In genomic region chr7:27606270-27607209, GRCh38 we compare ENCODE assay signal across 12 cellular contexts. TPM values are rescaled to one million over a fixed set of nuclear protein-coding genes. Genes with fewer than 3 reads are reported as not detected.
A peak's percentile ranks its signal among the peaks of the same experiment; 100 is the strongest.
DNase-seq lines count a peak whose midpoint lies in the region; ATAC-seq, FAIRE-seq and TF ChIP-seq lines count a peak whose summit lies in the region.
"Had no signal": no experiment of that assay in that cellular context is flagged by ENCODE, and none has a peak within 500 bp of the region (broad histone marks: within the 10 kb centered on the region; RNA-seq: fewer than 3 reads in every experiment).

No MANE protein-coding gene starts in this region.

- no peaks in the 10 kb centered on the region for H3K9me3 Mint-ChIP-seq in mesothelial cell of epicardium
- no peaks in the 10 kb centered on the region for H3K9me3 Mint-ChIP-seq in activated CD4-positive, alpha-beta memory T cell treated with anti-CD3 and anti-CD28 coated beads, Interleukin-2, amount 10 ng/mL, durations not matched to agents 7 days and 5 days
- H3K9me3 Mint-ChIP-seq: natural killer cell had no signal

- no peaks in the 10 kb centered on the region for H3K9me1 ChIP-seq in K562 (ENCODE audit: control insufficient read depth, insufficient read depth, low read length)

- no peaks in the 10 kb centered on the region for H4K20me1 ChIP-seq in K562 (replicated peaks; ENCODE audit: control insufficient read depth, insufficient read depth, low read length)

- in situ Hi-C loops in K562 (cut with MboI) = no loop called here

- CTCF ChIA-PET in K562 (lab: Yijun Ruan, JAX; ENCODE audit: low intra/inter-chr PET ratio) = no interaction called here
- CTCF ChIA-PET in activated CD4-positive, alpha-beta memory T cell treated with anti-CD3 and anti-CD28 coated beads, Interleukin-2, amount 10 ng/mL, durations not matched to agents 7 days and 5 days (lab: Charles Lee) = interaction anchor here (0.7 to 2.7 kb wide), 9 partner anchors 10 to 411 kb away, joined by 3 to 12 read pairs (median 3); no protein-coding TSS in a partner anchor

- TF ChIP-seq CTCF in NB4 (IDR thresholded peaks at IDR 0.05; ENCODE audit: low read depth, low read length) (no peak), K562 (IDR thresholded peaks at IDR 0.05 in 2 of 3, conservative IDR thresholded peaks at IDR 0.05 in 1 of 3; ENCODE audit: insufficient read depth in 2 of 3, low read depth in 1 of 3, low read length in 3 of 3) (no peak), mesothelial cell of epicardium (IDR thresholded peaks at IDR 0.05; ENCODE audit: unreplicated experiment) (no peak)

- no peaks in the 10 kb centered on the region for H3K27me3 ChIP-seq in K562 (ENCODE audit: control insufficient read depth in 2 of 2, insufficient read depth in 2 of 2, low read length in 2 of 2)
- H3K27me3 ChIP-seq: foreskin keratinocyte had no signal

- peak overlapping the region; percentile 66 for H3K27ac Mint-ChIP-seq in mesothelial cell of epicardium
- H3K27ac Mint-ChIP-seq in activated CD4-positive, alpha-beta memory T cell treated with anti-CD3 and anti-CD28 coated beads, Interleukin-2, amount 10 ng/mL, durations not matched to agents 7 days and 5 days = no peak overlapping the region
- H3K27ac Mint-ChIP-seq: natural killer cell had no signal

- ATAC-seq in K562 = no peak
- ATAC-seq in HG03175 (IDR thresholded peaks at IDR 0.05; ENCODE audit: unreplicated experiment) = no peak
- ATAC-seq in GM18870 (IDR thresholded peaks at IDR 0.05; ENCODE audit: unreplicated experiment) = no peak
- ATAC-seq: foreskin keratinocyte, natural killer cell had no signal

- no peak overlapping the region for H3K9ac ChIP-seq in K562 (ENCODE audit: insufficient read depth in 1 of 2, low read depth in 2 of 2, low read length in 2 of 2)

- intact Hi-C loops in K562 (cut with micrococcal nuclease) = no loop called here

- TF ChIP-seq POLR2A in NB4 (IDR thresholded peaks at IDR 0.05; ENCODE audit: extremely low read depth, insufficient read length) (no peak), K562 (conservative IDR thresholded peaks at IDR 0.05) (no peak)

- H3K4me3 Mint-ChIP-seq in mesothelial cell of epicardium = no peak overlapping the region
- no peak overlapping the region for H3K4me3 Mint-ChIP-seq in activated CD4-positive, alpha-beta memory T cell treated with anti-CD3 and anti-CD28 coated beads, Interleukin-2, amount 10 ng/mL, durations not matched to agents 7 days and 5 days
- H3K4me3 Mint-ChIP-seq: natural killer cell had no signal

- H2AFZ ChIP-seq in K562 (ENCODE audit: low read depth, low read length) = no peak overlapping the region

- H3K4me3 ChIP-seq in NB4 (ENCODE audit: low read depth, low read length) (no peak overlapping the region), K562 (no peak overlapping the region)

- no TSS peak for BruUV-seq in K562 (replicated peaks; lab: Mats Ljungman, UMichigan)

- no peaks in the 10 kb centered on the region for H3K9me3 ChIP-seq in K562 (replicated peaks; ENCODE audit: control insufficient read depth, insufficient read depth, low read depth, low read length)

- H3K36me3 Mint-ChIP-seq in mesothelial cell of epicardium = peaks cover 2% of the 10 kb centered on the region
- no peaks in the 10 kb centered on the region for H3K36me3 Mint-ChIP-seq in activated CD4-positive, alpha-beta memory T cell treated with anti-CD3 and anti-CD28 coated beads, Interleukin-2, amount 10 ng/mL, durations not matched to agents 7 days and 5 days (ENCODE audit: low read depth)
- H3K36me3 Mint-ChIP-seq: natural killer cell had no signal

- no peaks in the 10 kb centered on the region for H3K79me2 ChIP-seq in K562 (ENCODE audit: control insufficient read depth, insufficient read depth, low read length)

- H3K27ac ChIP-seq in K562 (ENCODE audit: extremely low read depth, low read depth, low read length) = no peak overlapping the region
- H3K27ac ChIP-seq: foreskin keratinocyte had no signal

- no peak overlapping the region for H3K4me2 ChIP-seq in K562 (ENCODE audit: insufficient read depth, low read length)

- H3K36me3 ChIP-seq in K562 (ENCODE audit: control insufficient read depth, insufficient read depth, low read length) = no peaks in the 10 kb centered on the region

- no peak for FAIRE-seq in K562 (lab: Jason Lieb, UNC)

- peaks cover 0 to 8% of the 10 kb centered on the region in 2 experiments; a peak in 3 of 5 replicates for H3K4me1 ChIP-seq in K562 (replicated peaks in 1 of 2; ENCODE audit: control insufficient read depth in 2 of 2, insufficient read depth in 2 of 2, low read length in 2 of 2)

- DNase-seq in DMS153 treated with DMSO at 0.1 percent for 48 hours (lab: John Stamatoyannopoulos, UW; ENCODE audit: unreplicated experiment) (peak; percentile 77), NB4 (ENCODE audit: low read depth) (peak; percentile 33), K562 (ENCODE audit: extremely low read depth in 1 of 4, low spot score in 3 of 4) (no peak), mesothelial cell of epicardium (ENCODE audit: low spot score in 2 of 2, unreplicated experiment in 2 of 2) (no peak), amniotic stem cell (lab: John Stamatoyannopoulos, UW) (no peak)
- DNase-seq in activated CD4-positive, alpha-beta memory T cell treated with anti-CD3 and anti-CD28 coated beads, Interleukin-2, amount 10 ng/mL, durations not matched to agents 7 days and 5 days = no peak
- DNase-seq: activated CD4-positive, CD25-positive, alpha-beta regulatory T cell; activated naive CD4-positive, alpha-beta T cell treated with Interleukin-2 at 50 U/mL for 16 hours; foreskin keratinocyte; natural killer cell had no signal

- peaks cover 31% of the 10 kb centered on the region for H3K4me1 Mint-ChIP-seq in mesothelial cell of epicardium
- H3K4me1 Mint-ChIP-seq in activated CD4-positive, alpha-beta memory T cell treated with anti-CD3 and anti-CD28 coated beads, Interleukin-2, amount 10 ng/mL, durations not matched to agents 7 days and 5 days = no peaks in the 10 kb centered on the region

- POLR2A ChIA-PET in K562 (lab: Yijun Ruan, JAX) = interaction anchor here (0.8 to 1.0 kb wide), 3 partner anchors 11 to 1193 kb away, joined by 3 to 4 read pairs (median 3); no protein-coding TSS in a partner anchor
- POLR2A ChIA-PET in activated CD4-positive, alpha-beta memory T cell treated with anti-CD3 and anti-CD28 coated beads, Interleukin-2, amount 10 ng/mL, durations not matched to agents 7 days and 5 days (lab: Charles Lee) = interaction anchor here (0.9 kb wide), 1 partner anchor 20 kb away, joined by 4 read pairs; no protein-coding TSS in a partner anchor

- TF ChIP-seq RAD21 in K562 (CRISPR knock-in tag; conservative IDR thresholded peaks at IDR 0.05 in 1 of 2, IDR thresholded peaks at IDR 0.05 in 1 of 2) = no peak

- TF ChIP-seq EP300 in K562 (IDR thresholded peaks at IDR 0.05; ENCODE audit: low read length) = no peak

- H3K27me3 Mint-ChIP-seq in mesothelial cell of epicardium (ENCODE audit: low read depth) = no peaks in the 10 kb centered on the region
- no peaks in the 10 kb centered on the region for H3K27me3 Mint-ChIP-seq in activated CD4-positive, alpha-beta memory T cell treated with anti-CD3 and anti-CD28 coated beads, Interleukin-2, amount 10 ng/mL, durations not matched to agents 7 days and 5 days

- 75% methylated on average over 4 of the region's 4 CpGs for WGBS in K562 (ENCODE audit: insufficient coverage, low coverage, missing lambda C conversion rate)

TF ChIP-seq in K562, 482 proteins besides CTCF, POLR2A, EP300 and RAD21 (continues in another document):
- TF ChIP-seq CBX1 (IDR thresholded peaks at IDR 0.05; ENCODE audit: low read depth) (no peak), POLR2H (tag; IDR thresholded peaks at IDR 0.05; ENCODE audit: low read depth) (no peak), MXD1 (CRISPR knock-in tag; IDR thresholded peaks at IDR 0.05; ENCODE audit: borderline replicate concordance, poor library complexity, severe bottlenecking) (no peak)
- TF ChIP-seq, protein P1, sequence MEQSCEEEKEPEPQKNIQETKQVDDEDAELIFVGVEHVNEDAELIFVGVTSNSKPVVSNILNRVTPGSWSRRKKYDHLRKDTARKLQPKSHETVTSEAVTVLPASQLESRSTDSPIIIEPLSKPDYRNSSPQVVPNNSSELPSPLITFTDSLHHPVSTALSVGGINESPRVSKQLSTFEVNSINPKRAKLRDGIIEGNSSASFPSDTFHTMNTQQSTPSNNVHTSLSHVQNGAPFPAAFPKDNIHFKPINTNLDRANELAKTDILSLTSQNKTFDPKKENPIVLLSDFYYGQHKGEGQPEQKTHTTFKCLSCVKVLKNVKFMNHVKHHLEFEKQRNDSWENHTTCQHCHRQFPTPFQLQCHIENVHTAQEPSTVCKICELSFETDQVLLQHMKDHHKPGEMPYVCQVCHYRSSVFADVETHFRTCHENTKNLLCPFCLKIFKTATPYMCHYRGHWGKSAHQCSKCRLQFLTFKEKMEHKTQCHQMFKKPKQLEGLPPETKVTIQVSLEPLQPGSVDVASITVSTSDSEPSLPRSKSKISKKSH (CRISPR knock-in tag; IDR thresholded peaks at IDR 0.05) = no peak

RNA-seq across cellular contexts. Expression of gene HIBADH, which starts 56.1 kb away (rescaled TPM):
- total RNA-seq in K562 (2011; cell fraction: chromatin; rRNA removed; ENCODE audit: low replicate concordance) = 13.1 and 31.6 TPM in 2 replicates
- 6.7 and 8.3 TPM in 2 replicates for total RNA-seq in K562 (2011; cell fraction: nucleolus; rRNA removed)
- total RNA-seq in K562 (2011; cell fraction: nucleoplasm; rRNA removed) = 16.2 and 18.0 TPM in 2 replicates
- 38.0 and 40.2 TPM in 2 replicates for total RNA-seq in K562 (2014; rRNA removed)
- 36.9 and 41.2 TPM in 2 replicates for total RNA-seq in K562 (2014; rRNA removed; fragmentation: Illumina TruSeq; extraction: Trizol)
- total RNA-seq in K562 (2015; rRNA removed; fragmentation: Illumina TruSeq; extraction: Trizol) = 35.4 and 36.0 TPM in 2 replicates
- total RNA-seq in K562 (2021) = 28.9 and 29.4 TPM in 2 replicates
- polyA plus RNA-seq in K562 (2011; rRNA removed) = 57.8 and 67.8 TPM in 2 replicates
- 26.6 and 49.6 TPM in 2 replicates for polyA plus RNA-seq in K562 (2011; cell fraction: cytosol; rRNA removed)
- polyA plus RNA-seq in K562 (2011; cell fraction: nucleus; rRNA removed) = 14.5 and 23.0 TPM in 2 replicates
- 29.4 and 32.4 TPM in 2 replicates for polyA plus RNA-seq in K562 (2012)
- 38.5 and 51.0 TPM in 2 replicates for polyA plus RNA-seq in K562 (2014; fragmentation: Illumina TruSeq; extraction: Trizol)
- polyA plus RNA-seq in K562 (2014; fragmentation: Nextera tagmentation; extraction: Ambion mirVana) = 10 to 100 TPM; 10.7 to 13.9 TPM
- 45.3 and 46.7 TPM in 2 replicates for polyA plus RNA-seq in K562 (2014; rRNA removed)
- 32.3 and 38.1 TPM in 2 replicates for polyA minus RNA-seq in K562 (2011; rRNA and poly(A)+ RNA removed)
- 14.6 and 14.9 TPM in 2 replicates for polyA minus RNA-seq in K562 (2011; cell fraction: cytosol; rRNA and poly(A)+ RNA removed)
- 11.2 and 16.2 TPM in 2 replicates for polyA minus RNA-seq in K562 (2011; cell fraction: nucleus; rRNA and poly(A)+ RNA removed)
- 32.8 to 34.3 TPM (median 33.2 TPM) in 3 replicates for total RNA-seq in mesothelial cell of epicardium
- 10 to 100 TPM; 13.1 to 13.3 TPM for total RNA-seq in activated CD4-positive, alpha-beta memory T cell treated with anti-CD3 and anti-CD28 coated beads, Interleukin-2, amount 10 ng/mL, durations not matched to agents 7 days and 5 days

Comparison
In these comparisons a context has a peak if more than half of its experiments do, and no peak if none do; other contexts are left out.
1. DNase-seq: peak in DMS153 treated with DMSO at 0.1 percent for 48 hours (single experiment) and NB4 (single experiment); none in K562 (0 of 4), mesothelial cell of epicardium (0 of 2), activated CD4-positive, alpha-beta memory T cell treated with anti-CD3 and anti-CD28 coated beads, Interleukin-2, amount 10 ng/mL, durations not matched to agents 7 days and 5 days (single experiment) and amniotic stem cell (single experiment).